In the genomic region with DNA sequence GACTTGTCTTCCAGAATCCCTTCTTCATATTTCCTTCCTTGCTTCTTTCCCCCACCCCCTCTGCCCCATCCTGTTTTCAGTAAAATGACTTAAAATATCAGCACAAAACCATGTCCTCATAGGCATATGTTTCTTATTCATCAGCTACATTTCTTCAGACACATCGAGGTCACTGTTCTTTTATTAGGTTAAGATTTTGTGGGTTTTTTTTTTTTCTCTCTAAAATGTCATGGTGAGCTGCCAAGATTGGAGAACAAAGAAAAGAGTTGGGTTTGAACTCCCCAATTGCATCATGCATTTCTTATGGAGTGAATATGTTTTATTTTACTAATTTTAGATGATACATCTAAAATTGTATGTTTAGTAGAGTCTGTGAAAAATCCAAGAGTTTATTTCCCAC, we compare ENCODE assay signal across 1 cellular context.
TF ChIP-seq lines count a peak whose summit lies in the region.

No MANE protein-coding gene starts in this region.

TF ChIP-seq in GM23338, 12 proteins besides CTCF, POLR2A, EP300 and RAD21 (continued from another document):
- TF ChIP-seq, protein P1, sequence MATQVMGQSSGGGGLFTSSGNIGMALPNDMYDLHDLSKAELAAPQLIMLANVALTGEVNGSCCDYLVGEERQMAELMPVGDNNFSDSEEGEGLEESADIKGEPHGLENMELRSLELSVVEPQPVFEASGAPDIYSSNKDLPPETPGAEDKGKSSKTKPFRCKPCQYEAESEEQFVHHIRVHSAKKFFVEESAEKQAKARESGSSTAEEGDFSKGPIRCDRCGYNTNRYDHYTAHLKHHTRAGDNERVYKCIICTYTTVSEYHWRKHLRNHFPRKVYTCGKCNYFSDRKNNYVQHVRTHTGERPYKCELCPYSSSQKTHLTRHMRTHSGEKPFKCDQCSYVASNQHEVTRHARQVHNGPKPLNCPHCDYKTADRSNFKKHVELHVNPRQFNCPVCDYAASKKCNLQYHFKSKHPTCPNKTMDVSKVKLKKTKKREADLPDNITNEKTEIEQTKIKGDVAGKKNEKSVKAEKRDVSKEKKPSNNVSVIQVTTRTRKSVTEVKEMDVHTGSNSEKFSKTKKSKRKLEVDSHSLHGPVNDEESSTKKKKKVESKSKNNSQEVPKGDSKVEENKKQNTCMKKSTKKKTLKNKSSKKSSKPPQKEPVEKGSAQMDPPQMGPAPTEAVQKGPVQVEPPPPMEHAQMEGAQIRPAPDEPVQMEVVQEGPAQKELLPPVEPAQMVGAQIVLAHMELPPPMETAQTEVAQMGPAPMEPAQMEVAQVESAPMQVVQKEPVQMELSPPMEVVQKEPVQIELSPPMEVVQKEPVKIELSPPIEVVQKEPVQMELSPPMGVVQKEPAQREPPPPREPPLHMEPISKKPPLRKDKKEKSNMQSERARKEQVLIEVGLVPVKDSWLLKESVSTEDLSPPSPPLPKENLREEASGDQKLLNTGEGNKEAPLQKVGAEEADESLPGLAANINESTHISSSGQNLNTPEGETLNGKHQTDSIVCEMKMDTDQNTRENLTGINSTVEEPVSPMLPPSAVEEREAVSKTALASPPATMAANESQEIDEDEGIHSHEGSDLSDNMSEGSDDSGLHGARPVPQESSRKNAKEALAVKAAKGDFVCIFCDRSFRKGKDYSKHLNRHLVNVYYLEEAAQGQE (IDR thresholded peaks at IDR 0.05; ENCODE audit: unreplicated experiment), result no peak
TF ChIP-seq in GM23338: peak in this region for 0.
